ENCODE assay signal across 18 cellular contexts in genomic region chr2:174680221-174680620, GRCh38.
DNase-seq lines count a peak whose midpoint lies in the region; ATAC-seq and TF ChIP-seq lines count a peak whose summit lies in the region.
"Had no signal": no experiment of that assay in that cellular context is flagged by ENCODE, and none has a peak within 500 bp of the region (broad histone marks: within the 10 kb centered on the region; RNA-seq: fewer than 3 reads in every experiment).

No MANE protein-coding gene starts in this region.

- no peaks in the 10 kb centered on the region for H3K9me3 ChIP-seq in SJCRH30 (replicated peaks)
- H3K9me3 ChIP-seq: tibial artery had no signal

- H3K4me1 ChIP-seq in SJCRH30, result 0 out of 2 replicates have a peak, but pooled peaks cover 3% of the 10 kb centered on the region
- H3K4me1 ChIP-seq: foreskin keratinocyte had no signal

- H3K27ac Mint-ChIP-seq in central memory CD8-positive, alpha-beta T cell (ENCODE audit: low read depth), result no peak overlapping the region
- H3K27ac Mint-ChIP-seq in progenitor cell of endocrine pancreas, result no peak overlapping the region
- H3K27ac Mint-ChIP-seq in chondrocyte (ENCODE audit: unreplicated experiment), result no peak overlapping the region
- H3K27ac Mint-ChIP-seq: endodermal cell had no signal

- DNase-seq in activated CD8-positive, alpha-beta memory T cell treated with anti-CD3 and anti-CD28 coated beads for 24 hours, result peak; percentile 47
- no peak for DNase-seq in activated CD8-positive, alpha-beta memory T cell treated with anti-CD3 and anti-CD28 coated beads, Interleukin-2, amount 50 U/mL, for 4 hours
- DNase-seq in SJCRH30, result peak; percentile 14 to 71
- no peak for DNase-seq in central memory CD8-positive, alpha-beta T cell (ENCODE audit: low spot score in 2 of 2)
- no peak for DNase-seq in progenitor cell of endocrine pancreas (ENCODE audit: low spot score, unreplicated experiment)
- no peak for DNase-seq in EL
- DNase-seq in chondrocyte (ENCODE audit: low spot score), result no peak
- DNase-seq: activated CD4-positive, alpha-beta T cell treated with anti-CD3 and anti-CD28 coated beads for 1 hour; endodermal cell; foreskin keratinocyte; NCI-H146; NCI-H510A treated with DMSO at 0.1 percent for 48 hours; stimulated activated CD8-positive, alpha-beta memory T cell treated with anti-CD3 and anti-CD28 coated beads, Interleukin-4, amount 100 ng/mL, for 48 hours; tibial artery had no signal

- H3K4me3 ChIP-seq in SJCRH30, result no peak overlapping the region
- H3K4me3 ChIP-seq: cardiac muscle cell had no signal

- TF ChIP-seq CTCF in progenitor cell of endocrine pancreas (IDR thresholded peaks at IDR 0.05; ENCODE audit: unreplicated experiment) (no peak), chondrocyte (IDR thresholded peaks at IDR 0.05) (no peak)

- H3K4me1 Mint-ChIP-seq in central memory CD8-positive, alpha-beta T cell, result peaks cover 70% of the 10 kb centered on the region
- H3K4me1 Mint-ChIP-seq in progenitor cell of endocrine pancreas (ENCODE audit: low read depth) (peaks cover 19% of the 10 kb centered on the region), chondrocyte (ENCODE audit: low read depth) (peaks cover 46% of the 10 kb centered on the region)

- H3K27ac ChIP-seq in SJCRH30, result no peak overlapping the region
- H3K27ac ChIP-seq: cardiac muscle cell, foreskin keratinocyte had no signal

- H3K36me3 ChIP-seq in SJCRH30, result peaks cover 5% of the 10 kb centered on the region; the same call in 1 of the 2 replicates
- H3K36me3 ChIP-seq: cardiac muscle cell had no signal

- peak overlapping the region; percentile 80 for H3K4me3 Mint-ChIP-seq in central memory CD8-positive, alpha-beta T cell
- H3K4me3 Mint-ChIP-seq in progenitor cell of endocrine pancreas (ENCODE audit: low read depth) (peak overlapping the region; percentile 75), chondrocyte (ENCODE audit: unreplicated experiment) (no peak overlapping the region)

- no peaks in the 10 kb centered on the region for H3K27me3 Mint-ChIP-seq in central memory CD8-positive, alpha-beta T cell
- peaks cover 51% of the 10 kb centered on the region for H3K27me3 Mint-ChIP-seq in progenitor cell of endocrine pancreas
- no peaks in the 10 kb centered on the region for H3K27me3 Mint-ChIP-seq in chondrocyte (ENCODE audit: low read depth)

- no peaks in the 10 kb centered on the region for H3K27me3 ChIP-seq in SJCRH30
- H3K27me3 ChIP-seq: cardiac muscle cell, tibial artery had no signal

- H3K36me3 Mint-ChIP-seq in central memory CD8-positive, alpha-beta T cell (ENCODE audit: insufficient read depth), result peaks cover 19% of the 10 kb centered on the region
- H3K36me3 Mint-ChIP-seq in progenitor cell of endocrine pancreas (ENCODE audit: insufficient read depth) (peaks cover 3% of the 10 kb centered on the region), chondrocyte (ENCODE audit: low read depth) (peaks cover 3% of the 10 kb centered on the region)

- ATAC-seq in central memory CD8-positive, alpha-beta T cell (replicated peaks; ENCODE audit: extremely low read depth, poor library complexity, severe bottlenecking), result no peak
- no peak for ATAC-seq in GM18502 (IDR thresholded peaks at IDR 0.05; ENCODE audit: poor library complexity, unreplicated experiment)
- ATAC-seq: foreskin keratinocyte, Panc1, sciatic nerve had no signal

- no peaks in the 10 kb centered on the region for H3K9me3 Mint-ChIP-seq in central memory CD8-positive, alpha-beta T cell
- H3K9me3 Mint-ChIP-seq in progenitor cell of endocrine pancreas (ENCODE audit: low read depth) (no peaks in the 10 kb centered on the region), chondrocyte (ENCODE audit: low read depth) (no peaks in the 10 kb centered on the region)
- H3K9me3 Mint-ChIP-seq: endodermal cell had no signal

Comparison
In these comparisons a context has a peak if more than half of its experiments do, and no peak if none do; other contexts are left out.
1. DNase-seq: peak in activated CD8-positive, alpha-beta memory T cell treated with anti-CD3 and anti-CD28 coated beads for 24 hours (single experiment) and SJCRH30 (2 of 2); none in activated CD8-positive, alpha-beta memory T cell treated with anti-CD3 and anti-CD28 coated beads, Interleukin-2, amount 50 U/mL, for 4 hours (single experiment), central memory CD8-positive, alpha-beta T cell (0 of 2), progenitor cell of endocrine pancreas (single experiment), EL (single experiment) and chondrocyte (single experiment).